ENCODE assay signal across 1 cellular context in the genomic region with DNA sequence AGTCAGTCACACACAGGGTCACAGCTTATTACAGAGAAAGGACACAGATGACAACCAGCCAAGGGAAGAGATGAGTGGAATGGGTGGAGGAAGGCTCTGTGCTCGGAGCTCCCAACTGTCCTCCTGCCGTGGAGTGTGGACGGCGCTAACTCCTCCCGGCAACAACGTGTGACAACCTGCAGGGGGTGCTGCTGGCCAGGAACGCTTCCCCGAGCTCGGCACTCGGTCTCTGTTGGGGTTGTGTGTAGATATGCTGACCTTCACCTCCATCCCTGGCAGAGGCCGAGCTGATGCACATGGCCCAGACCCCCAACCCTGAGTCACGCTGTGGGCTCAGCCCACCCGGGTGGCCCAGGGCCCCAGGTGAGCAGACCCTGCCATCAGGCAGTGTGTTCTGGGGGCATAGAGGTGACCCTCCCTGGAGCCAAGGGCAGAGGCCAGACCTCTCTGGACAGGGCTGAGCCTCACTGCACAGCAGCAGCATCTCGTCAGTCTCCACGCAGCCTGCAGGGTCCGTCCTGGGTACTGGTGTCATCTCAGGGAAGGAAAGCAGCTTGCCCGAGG.
TF ChIP-seq lines count a peak whose summit lies in the region.

No MANE protein-coding gene starts in this region.

TF ChIP-seq in K562, 482 proteins besides CTCF, POLR2A, EP300 and RAD21:
- TF ChIP-seq ARHGAP35 (IDR thresholded peaks at IDR 0.05; ENCODE audit: partially characterized antibody) (no peak), RBFOX2 (IDR thresholded peaks at IDR 0.05; ENCODE audit: low read depth, low read length) (no peak), DIDO1 (tag; IDR thresholded peaks at IDR 0.05; ENCODE audit: low read depth) (no peak), ZNF263 (CRISPR knock-in tag; IDR thresholded peaks at IDR 0.05; ENCODE audit: borderline replicate concordance) (peak; percentile 83), ZNF780A (CRISPR knock-in tag; IDR thresholded peaks at IDR 0.05) (no peak), RBM15 (IDR thresholded peaks at IDR 0.05; ENCODE audit: insufficient read depth, low read length) (no peak), KLF10 (CRISPR knock-in tag; IDR thresholded peaks at IDR 0.05) (no peak), ZBTB1 (CRISPR knock-in tag; IDR thresholded peaks at IDR 0.05; ENCODE audit: borderline replicate concordance, low read depth) (no peak), NCOA4 (IDR thresholded peaks at IDR 0.05; ENCODE audit: partially characterized antibody) (no peak), SMAD4 (CRISPR knock-in tag; conservative IDR thresholded peaks at IDR 0.05) (no peak), POLR2G (IDR thresholded peaks at IDR 0.05; ENCODE audit: low read depth, low read length) (0 out of 2 replicates have a peak, but pooled peaks have one; percentile 37), KLF6 (CRISPR knock-in tag; IDR thresholded peaks at IDR 0.05; ENCODE audit: borderline replicate concordance) (no peak), POLR2B (IDR thresholded peaks at IDR 0.05; ENCODE audit: low read depth, partially characterized antibody) (no peak), CBFA2T2 (conservative IDR thresholded peaks at IDR 0.05) (no peak), SMC3 (conservative IDR thresholded peaks at IDR 0.05; ENCODE audit: insufficient read depth, low read depth, low read length) (peak; percentile 49; the same call in 1 of the 2 replicates), ZNF507 (tag; conservative IDR thresholded peaks at IDR 0.05) (no peak), SRSF7 (optimal IDR thresholded peaks at IDR 0.05; ENCODE audit: low read depth, low read length) (no peak), CHD2 (IDR thresholded peaks at IDR 0.05; ENCODE audit: low read depth, low read length) (no peak), RUNX1 (IDR thresholded peaks at IDR 0.05; ENCODE audit: low read depth) (no peak), ZNF3 (CRISPR knock-in tag; IDR thresholded peaks at IDR 0.05) (no peak), RBM34 (IDR thresholded peaks at IDR 0.05; ENCODE audit: borderline replicate concordance, insufficient read depth, low read length) (no peak), ZC3H8 (IDR thresholded peaks at IDR 0.05) (no peak), CREM (IDR thresholded peaks at IDR 0.05; ENCODE audit: low read depth) (peak; percentile 34; the same call in 1 of the 2 replicates)
- TF ChIP-seq, protein P1, sequence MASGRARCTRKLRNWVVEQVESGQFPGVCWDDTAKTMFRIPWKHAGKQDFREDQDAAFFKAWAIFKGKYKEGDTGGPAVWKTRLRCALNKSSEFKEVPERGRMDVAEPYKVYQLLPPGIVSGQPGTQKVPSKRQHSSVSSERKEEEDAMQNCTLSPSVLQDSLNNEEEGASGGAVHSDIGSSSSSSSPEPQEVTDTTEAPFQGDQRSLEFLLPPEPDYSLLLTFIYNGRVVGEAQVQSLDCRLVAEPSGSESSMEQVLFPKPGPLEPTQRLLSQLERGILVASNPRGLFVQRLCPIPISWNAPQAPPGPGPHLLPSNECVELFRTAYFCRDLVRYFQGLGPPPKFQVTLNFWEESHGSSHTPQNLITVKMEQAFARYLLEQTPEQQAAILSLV (tag; IDR thresholded peaks at IDR 0.05) = no peak
- TF ChIP-seq, protein P2, sequence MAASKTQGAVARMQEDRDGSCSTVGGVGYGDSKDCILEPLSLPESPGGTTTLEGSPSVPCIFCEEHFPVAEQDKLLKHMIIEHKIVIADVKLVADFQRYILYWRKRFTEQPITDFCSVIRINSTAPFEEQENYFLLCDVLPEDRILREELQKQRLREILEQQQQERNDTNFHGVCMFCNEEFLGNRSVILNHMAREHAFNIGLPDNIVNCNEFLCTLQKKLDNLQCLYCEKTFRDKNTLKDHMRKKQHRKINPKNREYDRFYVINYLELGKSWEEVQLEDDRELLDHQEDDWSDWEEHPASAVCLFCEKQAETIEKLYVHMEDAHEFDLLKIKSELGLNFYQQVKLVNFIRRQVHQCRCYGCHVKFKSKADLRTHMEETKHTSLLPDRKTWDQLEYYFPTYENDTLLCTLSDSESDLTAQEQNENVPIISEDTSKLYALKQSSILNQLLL (CRISPR knock-in tag; IDR thresholded peaks at IDR 0.05; ENCODE audit: borderline replicate concordance) = no peak
- TF ChIP-seq, protein P3, sequence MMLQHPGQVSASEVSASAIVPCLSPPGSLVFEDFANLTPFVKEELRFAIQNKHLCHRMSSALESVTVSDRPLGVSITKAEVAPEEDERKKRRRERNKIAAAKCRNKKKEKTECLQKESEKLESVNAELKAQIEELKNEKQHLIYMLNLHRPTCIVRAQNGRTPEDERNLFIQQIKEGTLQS (IDR thresholded peaks at IDR 0.05) = no peak
- TF ChIP-seq, protein P3 (CRISPR knock-in tag; conservative IDR thresholded peaks at IDR 0.05) = no peak
- TF ChIP-seq, protein P4, sequence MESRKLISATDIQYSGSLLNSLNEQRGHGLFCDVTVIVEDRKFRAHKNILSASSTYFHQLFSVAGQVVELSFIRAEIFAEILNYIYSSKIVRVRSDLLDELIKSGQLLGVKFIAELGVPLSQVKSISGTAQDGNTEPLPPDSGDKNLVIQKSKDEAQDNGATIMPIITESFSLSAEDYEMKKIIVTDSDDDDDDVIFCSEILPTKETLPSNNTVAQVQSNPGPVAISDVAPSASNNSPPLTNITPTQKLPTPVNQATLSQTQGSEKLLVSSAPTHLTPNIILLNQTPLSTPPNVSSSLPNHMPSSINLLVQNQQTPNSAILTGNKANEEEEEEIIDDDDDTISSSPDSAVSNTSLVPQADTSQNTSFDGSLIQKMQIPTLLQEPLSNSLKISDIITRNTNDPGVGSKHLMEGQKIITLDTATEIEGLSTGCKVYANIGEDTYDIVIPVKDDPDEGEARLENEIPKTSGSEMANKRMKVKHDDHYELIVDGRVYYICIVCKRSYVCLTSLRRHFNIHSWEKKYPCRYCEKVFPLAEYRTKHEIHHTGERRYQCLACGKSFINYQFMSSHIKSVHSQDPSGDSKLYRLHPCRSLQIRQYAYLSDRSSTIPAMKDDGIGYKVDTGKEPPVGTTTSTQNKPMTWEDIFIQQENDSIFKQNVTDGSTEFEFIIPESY (CRISPR knock-in tag; IDR thresholded peaks at IDR 0.05) = peak; percentile 94
